ENCODE assay signal across 15 cellular contexts in genomic region chr22:30001459-30001858, GRCh38.
"Had no signal": no experiment of that assay in that cellular context is flagged by ENCODE, and none has a peak within 500 bp of the region (broad histone marks: within the 10 kb centered on the region; RNA-seq: fewer than 3 reads in every experiment).

No MANE protein-coding gene starts in this region.

- H3K27me3 Mint-ChIP-seq: activated naive CD8-positive, alpha-beta T cell had no signal

- H3K4me1 ChIP-seq: foreskin keratinocyte had no signal

- ATAC-seq: activated CD4-positive, CD25-positive, alpha-beta regulatory T cell treated with anti-CD3 and anti-CD28 coated beads, Interleukin-2, amount 50 U/mL, for 24 hours; foreskin keratinocyte; left cardiac atrium; right cardiac atrium; stimulated activated naive CD8-positive, alpha-beta T cell treated with anti-CD3 and anti-CD28 coated beads, Interleukin-15, Interleukin-2, amounts not matched to agents 100 U/mL and 50 U/mL, for 24 hours had no signal

- H3K4me3 ChIP-seq: SK-N-MC, skin epidermis had no signal

- H3K9me3 Mint-ChIP-seq: nephron had no signal

- DNase-seq: activated effector memory CD4-positive, alpha-beta T cell treated with Interleukin-2 at 50 U/mL for 16 hours; amniotic stem cell; foreskin keratinocyte; left cardiac atrium; occipital lobe; right cardiac atrium; stimulated activated CD4-positive, alpha-beta T cell treated with anti-CD3 and anti-CD28 coated beads, Interleukin-4, amount 100 ng/mL, for 24 hours; stimulated activated naive CD8-positive, alpha-beta T cell treated with anti-CD3 and anti-CD28 coated beads, Interleukin-15, Interleukin-2, amounts not matched to agents 100 U/mL and 50 U/mL, for 24 hours; T-helper 9 cell; trophoblast cell had no signal

- H3K4me3 Mint-ChIP-seq: activated naive CD8-positive, alpha-beta T cell; nephron had no signal

- H3K36me3 Mint-ChIP-seq: activated naive CD8-positive, alpha-beta T cell had no signal

- H3K27ac Mint-ChIP-seq: activated naive CD8-positive, alpha-beta T cell had no signal
